Comparison of ENCODE assay signal across 8 cellular contexts in genomic region chr19:46265217-46265828, GRCh38. TPM values are rescaled to one million over a fixed set of nuclear protein-coding genes. Genes with fewer than 3 reads are reported as not detected.
DNase-seq lines count a peak whose midpoint lies in the region; ATAC-seq and TF ChIP-seq lines count a peak whose summit lies in the region.

No MANE protein-coding gene starts in this region.

- no peaks in the 10 kb centered on the region for H3K9me3 Mint-ChIP-seq in neural crest cell

- no peaks in the 10 kb centered on the region for H3K79me2 ChIP-seq in Karpas-422 (ENCODE audit: low read length)

- peak; percentile 51 for DNase-seq in DMS79 (lab: John Stamatoyannopoulos, UW)
- peak; percentile 88 for DNase-seq in Karpas-422
- DNase-seq in RKO (ENCODE audit: low spot score), result peak; percentile 85
- DNase-seq in activated T-cell treated with anti-CD3 and anti-CD28 coated beads, Interleukin-2, amount 50 U/mL, for 48 hours, result peak; percentile 75 to 77
- peak; percentile 77 for DNase-seq in fibroblast of mammary gland (ENCODE audit: low read depth)
- DNase-seq in neural crest cell (ENCODE audit: low read depth, low spot score), result peak; percentile 81
- DNase-seq in substantia nigra (lab: John Stamatoyannopoulos, UW), result peak in 41 of 49 donors; percentile 1 to 78 (median 43)

- H4K20me1 ChIP-seq in Karpas-422 (ENCODE audit: insufficient read depth, low read depth, low read length), result no peaks in the 10 kb centered on the region

- no peak for ATAC-seq in HG03045 (IDR thresholded peaks at IDR 0.05; ENCODE audit: unreplicated experiment)

- H3K27me3 ChIP-seq in Karpas-422 (ENCODE audit: low read length), result no peaks in the 10 kb centered on the region

- peaks cover 5% of the 10 kb centered on the region for H3K4me1 ChIP-seq in Karpas-422 (ENCODE audit: low read length)

- no peaks in the 10 kb centered on the region for H3K36me3 Mint-ChIP-seq in neural crest cell (ENCODE audit: low read depth)

- H3K4me3 ChIP-seq in Karpas-422 (ENCODE audit: low read length), result no peak overlapping the region
- no peak overlapping the region for H3K4me3 ChIP-seq in fibroblast of mammary gland (ENCODE audit: control insufficient read depth, low read depth, low read length)

- H3K9ac ChIP-seq in Karpas-422 (ENCODE audit: low read length), result no peak overlapping the region

- no peaks in the 10 kb centered on the region for H3K9me2 ChIP-seq in Karpas-422 (replicated peaks; ENCODE audit: insufficient read depth, low read length)

- H3K9me3 ChIP-seq in Karpas-422 (ENCODE audit: low read length), result no peaks in the 10 kb centered on the region

- TF ChIP-seq CTCF in fibroblast of mammary gland (conservative IDR thresholded peaks at IDR 0.05; ENCODE audit: control insufficient read depth, insufficient read depth, low read depth, low read length), result peak; percentile 74
- TF ChIP-seq CTCF in neural crest cell (conservative IDR thresholded peaks at IDR 0.05), result peak; percentile 97

- H3K27me3 Mint-ChIP-seq in neural crest cell (ENCODE audit: low read depth), result peaks cover 38% of the 10 kb centered on the region

- H3K4me2 ChIP-seq in Karpas-422 (ENCODE audit: low read depth, low read length, poor library complexity, severe bottlenecking), result no peak overlapping the region

- no peak overlapping the region for H2AFZ ChIP-seq in Karpas-422 (ENCODE audit: low read length)

- no peaks in the 10 kb centered on the region for H3K4me1 Mint-ChIP-seq in neural crest cell

- H3K27ac ChIP-seq in Karpas-422 (ENCODE audit: low read length), result no peak overlapping the region
- H3K27ac ChIP-seq in substantia nigra (ENCODE audit: low read depth, low read length, poor library complexity, severe bottlenecking), result no peak overlapping the region

- no peak overlapping the region for H3K27ac Mint-ChIP-seq in neural crest cell (ENCODE audit: unreplicated experiment)

- H3K4me3 Mint-ChIP-seq in neural crest cell, result no peak overlapping the region

- no peaks in the 10 kb centered on the region for H3K36me3 ChIP-seq in Karpas-422 (ENCODE audit: insufficient read depth, low read length)

RNA-seq across cellular contexts. Expression of gene HIF3A, which starts 31.5 kb away (rescaled TPM):
- total RNA-seq in Karpas-422 (2014; rRNA removed; shearing (Covaris generic); ENCODE audit: low replicate concordance), result not detected in 2 replicates
- 6.9 and 7.6 TPM in 2 replicates for total RNA-seq in neural crest cell

RNA-seq across cellular contexts. Expression of gene IGFL1, which starts 35.8 kb away (rescaled TPM):
- total RNA-seq in Karpas-422 (2014; rRNA removed; shearing (Covaris generic); ENCODE audit: low replicate concordance), result not detected in 2 replicates
- not detected in 2 replicates for total RNA-seq in neural crest cell
